1 cellular context compared by ENCODE assay signal in the genomic region with DNA sequence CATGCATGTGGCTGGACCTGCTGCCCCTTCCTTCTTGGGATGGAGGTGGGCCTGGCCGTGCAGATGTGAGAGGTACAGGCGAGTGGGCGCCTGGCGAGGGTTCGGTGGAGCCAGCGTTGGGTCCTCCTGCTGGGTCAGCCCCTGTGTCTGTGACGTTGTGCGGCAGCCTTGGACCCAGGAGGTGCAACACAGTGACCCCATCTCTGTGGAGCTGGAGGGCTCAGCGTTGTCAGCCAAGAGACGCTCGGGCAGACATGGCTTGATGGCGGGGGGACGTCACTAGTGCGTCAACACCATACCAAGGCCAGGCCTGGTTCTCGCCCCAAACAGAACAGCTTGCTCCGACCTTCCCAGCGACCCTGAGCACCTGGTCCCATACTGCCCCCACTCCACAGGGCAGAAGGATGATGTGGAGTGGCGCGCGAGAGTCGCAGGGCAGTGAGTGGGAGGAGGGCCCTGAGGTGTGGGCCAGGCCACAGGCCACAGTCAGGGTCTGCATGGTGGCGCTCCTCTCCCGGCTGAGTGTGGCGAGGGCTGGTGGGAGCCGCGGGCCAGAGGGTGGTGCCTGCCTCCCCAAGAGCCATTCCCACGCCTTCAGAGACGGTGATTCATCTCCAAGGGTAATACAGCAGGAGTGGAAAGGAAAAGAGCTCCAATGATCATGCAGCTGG.
TF ChIP-seq lines count a peak whose summit lies in the region.

No MANE protein-coding gene starts in this region.

TF ChIP-seq in H1, 55 proteins besides CTCF, POLR2A, EP300 and RAD21:
- no peak for TF ChIP-seq SIRT6 (IDR thresholded peaks at IDR 0.05; ENCODE audit: low read length)
- TF ChIP-seq MAX (IDR thresholded peaks at IDR 0.05), result no peak
- TF ChIP-seq RXRA (IDR thresholded peaks at IDR 0.05; ENCODE audit: insufficient read depth, low read depth, low read length), result no peak
- TF ChIP-seq FOSL1 (IDR thresholded peaks at IDR 0.05; ENCODE audit: insufficient read depth, low read depth, low read length), result no peak
- no peak for TF ChIP-seq CBX8 (IDR thresholded peaks at IDR 0.05; ENCODE audit: borderline replicate concordance, low read depth, low read length)
- TF ChIP-seq POU5F1 (IDR thresholded peaks at IDR 0.05; ENCODE audit: low read depth, low read length), result no peak
- no peak for TF ChIP-seq YY1 (IDR thresholded peaks at IDR 0.05; ENCODE audit: low read depth, low read length)
- no peak for TF ChIP-seq CREB1 (IDR thresholded peaks at IDR 0.05)
- TF ChIP-seq NRF1 (IDR thresholded peaks at IDR 0.05; ENCODE audit: low read depth, low read length), result no peak
- no peak for TF ChIP-seq SUZ12 (IDR thresholded peaks at IDR 0.05; ENCODE audit: low read length)
- TF ChIP-seq CEBPB (IDR thresholded peaks at IDR 0.05; ENCODE audit: low read depth, low read length), result no peak
- TF ChIP-seq BCL11A (IDR thresholded peaks at IDR 0.05; ENCODE audit: low read depth in 2 of 2, low read length in 2 of 2), result no peak
- no peak for TF ChIP-seq HDAC2 (IDR thresholded peaks at IDR 0.05; ENCODE audit: borderline replicate concordance in 1 of 2, low read depth in 2 of 2, low read length in 2 of 2)
- no peak for TF ChIP-seq BRCA1 (IDR thresholded peaks at IDR 0.05; ENCODE audit: low read depth, low read length)
- no peak for TF ChIP-seq MAFK (IDR thresholded peaks at IDR 0.05; ENCODE audit: low read depth, low read length)
